Comparison of ENCODE assay signal across 19 cellular contexts in genomic region chr15:101049856-101050646, GRCh38.
DNase-seq lines count a peak whose midpoint lies in the region; ATAC-seq, FAIRE-seq and TF ChIP-seq lines count a peak whose summit lies in the region.
"Had no signal": no experiment of that assay in that cellular context is flagged by ENCODE, and none has a peak within 500 bp of the region (broad histone marks: within the 10 kb centered on the region; RNA-seq: fewer than 3 reads in every experiment).

No MANE protein-coding gene starts in this region.

- POLR2A ChIA-PET in activated B cell treated with CpG ODN at 0.5 μM for 24 hours (lab: Charles Lee) = no interaction called here
- POLR2A ChIA-PET in H1 (lab: Charles Lee; ENCODE audit: partially characterized antibody) = interaction anchor here (0.9 to 3.5 kb wide), 2 partner anchors 19 to 187 kb away, joined by 3 to 14 read pairs; no protein-coding TSS in a partner anchor

- FAIRE-seq in H1 (lab: Jason Lieb, UNC) = no peak
- no peak for FAIRE-seq in pancreas (lab: Jason Lieb, UNC)
- FAIRE-seq: frontal cortex, H54, K562 had no signal

- H3K27ac ChIP-seq in H1 (ENCODE audit: low read depth, low read length) (no peak overlapping the region), spleen (no peak overlapping the region), pancreas (no peak overlapping the region)
- H3K27ac ChIP-seq: ascending aorta, HL-60 had no signal

- no peaks in the 10 kb centered on the region for H3K27me3 Mint-ChIP-seq in activated B cell treated with CpG ODN at 0.5 μM for 24 hours
- H3K27me3 Mint-ChIP-seq: B cell had no signal

- ATAC-seq in activated B cell treated with CpG ODN at 0.5 μM for 24 hours (ENCODE audit: low read depth) (no peak), left lobe of liver (no peak), pancreas (no peak)
- ATAC-seq in activated CD4-positive, CD25-positive, alpha-beta regulatory T cell treated with anti-CD3 and anti-CD28 coated beads, Interleukin-2, amount 50 U/mL, for 24 hours = no peak
- ATAC-seq: K562 had no signal

- no peaks in the 10 kb centered on the region for H3K9me3 Mint-ChIP-seq in activated B cell treated with CpG ODN at 0.5 μM for 24 hours

- no peaks in the 10 kb centered on the region for H3K79me1 ChIP-seq in H1 (ENCODE audit: low read depth, low read length)

- no peak overlapping the region for H3K14ac ChIP-seq in H1 (ENCODE audit: insufficient read length)

- TF ChIP-seq CTCF in activated B cell treated with CpG ODN at 0.5 μM for 24 hours (IDR thresholded peaks at IDR 0.05) (no peak), H1 (IDR thresholded peaks at IDR 0.05; ENCODE audit: control extremely low read depth in 1 of 3, insufficient read depth in 1 of 3, low read depth in 1 of 3, low read length in 3 of 3) (no peak), spleen (IDR thresholded peaks at IDR 0.05 in 8 of 11, conservative IDR thresholded peaks at IDR 0.05 in 3 of 11) (no peak), pancreas (IDR thresholded peaks at IDR 0.05) (no peak)

- H2BK12ac ChIP-seq in H1 (ENCODE audit: low read depth, low read length) = 0 out of 2 replicates have a peak overlapping the region, but pooled peaks have one; percentile 27

- no peak overlapping the region for H3K9ac ChIP-seq in H1 (replicated peaks in 1 of 4; ENCODE audit: extremely low read depth in 1 of 4, low read depth in 3 of 4, low read length in 3 of 4)

- H3K27ac Mint-ChIP-seq in activated B cell treated with CpG ODN at 0.5 μM for 24 hours = no peak overlapping the region
- H3K27ac Mint-ChIP-seq: B cell had no signal

- no peaks in the 10 kb centered on the region for H3K23me2 ChIP-seq in H1 (ENCODE audit: low read depth, low read length)

- no peaks in the 10 kb centered on the region for H3K79me2 ChIP-seq in H1 (ENCODE audit: control insufficient read depth in 1 of 2, insufficient read depth in 2 of 2, low read length in 2 of 2)

- 0 out of 7 replicates have a peak, but pooled peaks cover 0 to 2% (median 0%) of the 10 kb centered on the region in 4 experiments for H3K27me3 ChIP-seq in H1 (replicated peaks in 1 of 4; ENCODE audit: control insufficient read depth in 3 of 4, extremely low read depth in 1 of 4, insufficient read depth in 3 of 4, low read length in 3 of 4)
- no peaks in the 10 kb centered on the region for H3K27me3 ChIP-seq in spleen (replicated peaks in 1 of 7)
- no peaks in the 10 kb centered on the region for H3K27me3 ChIP-seq in pancreas
- H3K27me3 ChIP-seq: ascending aorta had no signal

- intact Hi-C loops in activated B cell treated with CpG ODN at 0.5 μM for 24 hours (cut with micrococcal nuclease) = no loop called here
- intact Hi-C loops in spleen (cut with DNase I; ENCODE audit: low total_unique reads) = no loop called here
- intact Hi-C loops in pancreas (cut with DNase I) = no loop called here

- no peak overlapping the region; the same call in 1 of the 2 replicates for H2BK20ac ChIP-seq in H1 (ENCODE audit: low read length)

- H4K8ac ChIP-seq in H1 (ENCODE audit: extremely low read depth, insufficient read depth, low read length) = no peak overlapping the region; the same call in 1 of the 2 replicates

- peaks cover 4% of the 10 kb centered on the region for H3K4me1 Mint-ChIP-seq in activated B cell treated with CpG ODN at 0.5 μM for 24 hours
- H3K4me1 Mint-ChIP-seq: B cell had no signal

- no peak overlapping the region for H2AFZ ChIP-seq in H1 (ENCODE audit: low read length)

- no peak for TF ChIP-seq RAD21 in H1 (IDR thresholded peaks at IDR 0.05 in 1 of 2, conservative IDR thresholded peaks at IDR 0.05 in 1 of 2; ENCODE audit: low read depth in 2 of 2, low read length in 2 of 2)

- TF ChIP-seq POLR2A in H1 (IDR thresholded peaks at IDR 0.05; ENCODE audit: control extremely low read depth in 1 of 2, low read depth in 2 of 2, low read length in 2 of 2) = no peak
- TF ChIP-seq POLR2A in spleen (IDR thresholded peaks at IDR 0.05) = no peak

- no peak overlapping the region for H3K4me3 ChIP-seq in H1 (ENCODE audit: extremely low read depth in 1 of 4, insufficient read depth in 2 of 4, low read depth in 3 of 4, low read length in 4 of 4)
- no peak overlapping the region for H3K4me3 ChIP-seq in spleen
- H3K4me3 ChIP-seq in pancreas = no peak overlapping the region
- H3K4me3 ChIP-seq: ascending aorta, K562 had no signal

- H3K4me3 Mint-ChIP-seq in activated B cell treated with CpG ODN at 0.5 μM for 24 hours = no peak overlapping the region
- H3K4me3 Mint-ChIP-seq: B cell had no signal

- H2BK5ac ChIP-seq in H1 (ENCODE audit: low read depth, low read length) = no peak overlapping the region

- TF ChIP-seq EP300 in H1 (IDR thresholded peaks at IDR 0.05; ENCODE audit: borderline replicate concordance in 1 of 2, low read depth in 2 of 2, low read length in 2 of 2) = no peak

- CTCF ChIA-PET in activated B cell treated with CpG ODN at 0.5 μM for 24 hours (lab: Charles Lee) (no interaction called here), H1 (lab: Charles Lee; ENCODE audit: partially characterized antibody) (interaction anchor here (1.5 to 3.2 kb wide), 3 partner anchors 18 to 34 kb away, joined by 3 to 13 read pairs (median 6); no protein-coding TSS in a partner anchor)

- H3K36me3 ChIP-seq in H1 (ENCODE audit: control insufficient read depth in 2 of 4, insufficient read depth in 4 of 4, low read length in 3 of 4) (no peaks in the 10 kb centered on the region), spleen (peaks cover 0 to 100% (median 68%) of the 10 kb centered on the region in 6 donors), pancreas (peaks cover 0 to 22% (median 0%) of the 10 kb centered on the region in 3 donors)

- H3K4ac ChIP-seq in H1 (replicated peaks; ENCODE audit: insufficient read length, low read depth, low read length) = no peak overlapping the region

- peak overlapping the region; percentile 79; the same call in 1 of the 2 replicates for H2AK5ac ChIP-seq in H1 (ENCODE audit: low read depth, low read length)

- H4K91ac ChIP-seq in H1 (replicated peaks; ENCODE audit: insufficient read length, low read length) = no peak overlapping the region

- H3K9me3 ChIP-seq in H1 (ENCODE audit: insufficient read depth in 2 of 2, low read depth in 1 of 2, low read length in 1 of 2) (no peaks in the 10 kb centered on the region), spleen (no peaks in the 10 kb centered on the region), pancreas (no peaks in the 10 kb centered on the region)
- H3K9me3 ChIP-seq: ascending aorta had no signal

- DNase-seq in activated B cell treated with CpG ODN at 0.5 μM for 24 hours (peak; percentile 4), H1 (ENCODE audit: low read depth in 1 of 2, low spot score in 2 of 2) (peak in 1 of 2 experiments; percentile 38), left lobe of liver (ENCODE audit: low spot score) (peak; percentile 38), spleen (peak; percentile 56), amniotic stem cell (lab: John Stamatoyannopoulos, UW) (no peak), NCI-H2107 (lab: John Stamatoyannopoulos, UW) (no peak), pancreas (no peak)
- DNase-seq: activated CD4-positive, alpha-beta T cell treated with anti-CD3 and anti-CD28 coated beads for 1 hour; activated naive CD4-positive, alpha-beta T cell treated with Interleukin-2 at 50 U/mL for 16 hours; mammary epithelial cell; NCI-H2029 treated with DMSO at 0.1 percent for 48 hours; stimulated activated CD4-positive, alpha-beta T cell treated with anti-CD3 and anti-CD28 coated beads, Interleukin-4, amount 100 ng/mL, for 4 hours had no signal

- H2BK120ac ChIP-seq in H1 (replicated peaks; ENCODE audit: low read depth, low read length) = no peak overlapping the region

- no peak overlapping the region for H3K56ac ChIP-seq in H1 (replicated peaks; ENCODE audit: insufficient read length, low read depth, low read length)

- no peak overlapping the region for H4K5ac ChIP-seq in H1 (ENCODE audit: insufficient read length, low read depth, low read length)

- H3K4me2 ChIP-seq in H1 (ENCODE audit: insufficient read depth in 1 of 2, low read depth in 2 of 2, low read length in 2 of 2) = no peak overlapping the region

- no peaks in the 10 kb centered on the region for H4K20me1 ChIP-seq in H1 (replicated peaks in 1 of 2; ENCODE audit: control insufficient read depth in 1 of 2, insufficient read depth in 2 of 2, low read length in 2 of 2)

- peaks cover 82% of the 10 kb centered on the region for H3K36me3 Mint-ChIP-seq in activated B cell treated with CpG ODN at 0.5 μM for 24 hours (ENCODE audit: low read depth)

- no peak overlapping the region for H3K23ac ChIP-seq in H1 (ENCODE audit: insufficient read length)

- no peak overlapping the region for H2BK15ac ChIP-seq in H1 (ENCODE audit: low read length)

- no peak overlapping the region; the same call in 1 of the 2 replicates for H3K18ac ChIP-seq in H1 (ENCODE audit: extremely low read depth, low read length)

- 92% methylated on average over 23 of the region's 23 CpGs; no CpG with 5 or more reads in 1 of the 2 experiments for WGBS in H1 (ENCODE audit: extremely low coverage in 1 of 2, insufficient coverage in 1 of 2, insufficient read length in 1 of 2, insufficient replicate concordance in 2 of 2, low coverage in 1 of 2, low lambda C conversion rate in 2 of 2, missing lambda C conversion rate in 1 of 2), 2 experiments
- 87 to 94% (median 90%) methylated on average over 16 to 23 of the region's 23 CpGs for WGBS in spleen, 5 donors
- 85 to 92% methylated on average over 23 of the region's 23 CpGs for WGBS in pancreas, 2 donors

- H3K4me1 ChIP-seq in H1 (replicated peaks in 1 of 4; ENCODE audit: control insufficient read depth in 3 of 4, insufficient read depth in 4 of 4, low read length in 3 of 4) (peaks cover 0 to 9% (median 5%) of the 10 kb centered on the region in 4 experiments; a peak in 6 of 7 replicates), spleen (peaks cover 0 to 18% (median 4%) of the 10 kb centered on the region in 6 donors), pancreas (no peaks in the 10 kb centered on the region)
- H3K4me1 ChIP-seq: ascending aorta had no signal

TF ChIP-seq in H1, 55 proteins besides CTCF, POLR2A, EP300 and RAD21 (continues in another document):
- TF ChIP-seq BCL11A (IDR thresholded peaks at IDR 0.05; ENCODE audit: low read depth in 2 of 2, low read length in 2 of 2) (no peak), SIX5 (IDR thresholded peaks at IDR 0.05; ENCODE audit: low read depth, low read length) (no peak), SP2 (IDR thresholded peaks at IDR 0.05; ENCODE audit: low read length) (no peak), TAF1 (IDR thresholded peaks at IDR 0.05; ENCODE audit: low read depth, low read length) (no peak), RBBP5 (IDR thresholded peaks at IDR 0.05; ENCODE audit: borderline replicate concordance, low read depth, low read length) (no peak), KDM5A (IDR thresholded peaks at IDR 0.05; ENCODE audit: low read length) (no peak), POLR2AphosphoS5 (IDR thresholded peaks at IDR 0.05; ENCODE audit: low read depth, low read length) (no peak), MAX (IDR thresholded peaks at IDR 0.05) (no peak), CTBP2 (IDR thresholded peaks at IDR 0.05; ENCODE audit: borderline replicate concordance, insufficient read depth, insufficient read length, low read length) (no peak), CHD1 (IDR thresholded peaks at IDR 0.05; ENCODE audit: low read depth, low read length) (no peak), JUND (IDR thresholded peaks at IDR 0.05; ENCODE audit: low read length) (no peak)

Comparison
In these comparisons a context has a peak if more than half of its experiments do, and no peak if none do; other contexts are left out.
1. DNase-seq: peak in activated B cell treated with CpG ODN at 0.5 μM for 24 hours (single experiment), left lobe of liver (single experiment) and spleen (single experiment); none in amniotic stem cell (single experiment), NCI-H2107 (single experiment) and pancreas (0 of 6).